ENCODE assay signal across 17 cellular contexts in genomic region chrX:129785160-129785947, GRCh38. TPM values are rescaled to one million over a fixed set of nuclear protein-coding genes. Genes with fewer than 3 reads are reported as not detected.
DNase-seq lines count a peak whose midpoint lies in the region; ATAC-seq, FAIRE-seq and TF ChIP-seq lines count a peak whose summit lies in the region.
"Had no signal": no experiment of that assay in that cellular context is flagged by ENCODE, and none has a peak within 500 bp of the region (broad histone marks: within the 10 kb centered on the region; RNA-seq: fewer than 3 reads in every experiment).

No MANE protein-coding gene starts in this region.

- H3K27me3 Mint-ChIP-seq in activated CD8-positive, alpha-beta T cell treated with anti-CD3 and anti-CD28 coated beads for 36 hours, result no peaks in the 10 kb centered on the region
- peaks cover 7% of the 10 kb centered on the region for H3K27me3 Mint-ChIP-seq in nephron (ENCODE audit: low read depth)
- H3K27me3 Mint-ChIP-seq in HFFc6 (ENCODE audit: insufficient read depth), result peaks cover 7% of the 10 kb centered on the region

- no peaks in the 10 kb centered on the region for H3K9me3 Mint-ChIP-seq in activated CD8-positive, alpha-beta T cell treated with anti-CD3 and anti-CD28 coated beads for 36 hours
- peaks cover 5% of the 10 kb centered on the region for H3K9me3 Mint-ChIP-seq in nephron
- H3K9me3 Mint-ChIP-seq in HFFc6, result no peaks in the 10 kb centered on the region

- no peak for TF ChIP-seq POLR2A in GM12891 (IDR thresholded peaks at IDR 0.05; ENCODE audit: low read depth, low read length)

- peak overlapping the region; percentile 62 for H3K4me3 Mint-ChIP-seq in activated CD8-positive, alpha-beta T cell treated with anti-CD3 and anti-CD28 coated beads for 36 hours
- no peak overlapping the region for H3K4me3 Mint-ChIP-seq in nephron
- no peak overlapping the region for H3K4me3 Mint-ChIP-seq in HFFc6
- H3K4me3 Mint-ChIP-seq: brain had no signal

- intact Hi-C loops in activated CD8-positive, alpha-beta T cell treated with anti-CD3 and anti-CD28 coated beads for 36 hours (cut with micrococcal nuclease), result loop anchor here (10.0 kb wide), 1 partner anchor 119 kb away; the partner anchor contains the start of gene UTP14A

- peaks cover 72% of the 10 kb centered on the region for H3K36me3 Mint-ChIP-seq in activated CD8-positive, alpha-beta T cell treated with anti-CD3 and anti-CD28 coated beads for 36 hours (ENCODE audit: low read depth)
- H3K36me3 Mint-ChIP-seq in nephron (ENCODE audit: low read depth) (no peaks in the 10 kb centered on the region), HFFc6 (ENCODE audit: low read depth) (no peaks in the 10 kb centered on the region)
- H3K36me3 Mint-ChIP-seq: brain had no signal

- H3K4me1 Mint-ChIP-seq in activated CD8-positive, alpha-beta T cell treated with anti-CD3 and anti-CD28 coated beads for 36 hours (ENCODE audit: low read depth), result peaks cover 47% of the 10 kb centered on the region
- peaks cover 10% of the 10 kb centered on the region for H3K4me1 Mint-ChIP-seq in nephron
- no peaks in the 10 kb centered on the region for H3K4me1 Mint-ChIP-seq in HFFc6 (ENCODE audit: low read depth)
- H3K4me1 Mint-ChIP-seq: brain had no signal

- CTCF ChIA-PET in activated CD8-positive, alpha-beta T cell treated with anti-CD3 and anti-CD28 coated beads for 36 hours (lab: Charles Lee), result interaction anchor here (1.8 to 2.4 kb wide), 2 partner anchors 30 to 59 kb away, joined by 4 to 7 read pairs; no protein-coding TSS in a partner anchor

- ATAC-seq in activated CD8-positive, alpha-beta T cell treated with anti-CD3 and anti-CD28 coated beads for 36 hours, result no peak
- no peak for ATAC-seq in GM18867 (IDR thresholded peaks at IDR 0.05; ENCODE audit: unreplicated experiment)
- ATAC-seq: Panc1 had no signal

- DNase-seq in NOMO-1 treated with DMSO at 0.1 percent for 48 hours (lab: John Stamatoyannopoulos, UW; ENCODE audit: unreplicated experiment), result peak; percentile 17
- no peak for DNase-seq in NOMO-1 treated with dmso at 0.1 percent for 144 hours (lab: John Stamatoyannopoulos, UW; ENCODE audit: unreplicated experiment)
- DNase-seq in GM12891 (ENCODE audit: insufficient read length, low spot score), result no peak
- no peak for DNase-seq in activated CD8-positive, alpha-beta T cell treated with anti-CD3 and anti-CD28 coated beads for 36 hours
- no peak for DNase-seq in SW480 (ENCODE audit: low spot score)
- DNase-seq in HFFc6, result no peak
- DNase-seq: 8988T, DMS53, kidney, NCI-H2171 had no signal

- no peak for TF ChIP-seq CTCF in activated CD8-positive, alpha-beta T cell treated with anti-CD3 and anti-CD28 coated beads for 36 hours (IDR thresholded peaks at IDR 0.05)
- TF ChIP-seq CTCF in nephron (IDR thresholded peaks at IDR 0.05; ENCODE audit: unreplicated experiment in 3 of 3) (no peak), HFFc6 (IDR thresholded peaks at IDR 0.05) (no peak)

- FAIRE-seq in GM12891 (lab: Jason Lieb, UNC), result peak; percentile 66
- FAIRE-seq: endometrium, H1 had no signal

- peak overlapping the region; percentile 87 for H3K27ac Mint-ChIP-seq in activated CD8-positive, alpha-beta T cell treated with anti-CD3 and anti-CD28 coated beads for 36 hours
- peak overlapping the region in 2 of 3 experiments; percentile 35 to 61 for H3K27ac Mint-ChIP-seq in nephron
- H3K27ac Mint-ChIP-seq in HFFc6, result no peak overlapping the region
- H3K27ac Mint-ChIP-seq: brain had no signal

- POLR2A ChIA-PET in activated CD8-positive, alpha-beta T cell treated with anti-CD3 and anti-CD28 coated beads for 36 hours (lab: Charles Lee), result interaction anchor here (0.6 to 2.6 kb wide), 2 partner anchors 14 to 1964 kb away, joined by 3 to 6 read pairs; no protein-coding TSS in a partner anchor

TF ChIP-seq in GM12891, 5 proteins besides CTCF, POLR2A, EP300 and RAD21:
- no peak for TF ChIP-seq POU2F2 (IDR thresholded peaks at IDR 0.05; ENCODE audit: low read depth, low read length)
- no peak for TF ChIP-seq POLR2AphosphoS5 (IDR thresholded peaks at IDR 0.05; ENCODE audit: low read depth, low read length)
- TF ChIP-seq PAX5 (IDR thresholded peaks at IDR 0.05; ENCODE audit: insufficient read depth, low read length, severe bottlenecking), result no peak
- no peak for TF ChIP-seq SPI1 (IDR thresholded peaks at IDR 0.05; ENCODE audit: low read depth, low read length)
- TF ChIP-seq TAF1 (IDR thresholded peaks at IDR 0.05; ENCODE audit: low read depth, low read length), result no peak

RNA-seq across cellular contexts. Expression of gene SASH3, which starts 5.6 kb away (rescaled TPM):
- polyA plus RNA-seq in GM12891 (2012; ENCODE audit: low read depth, missing spikeins), result 111 TPM
- 100 to 1,000 TPM; 117 to 123 TPM for total RNA-seq in activated CD8-positive, alpha-beta T cell treated with anti-CD3 and anti-CD28 coated beads for 36 hours
- not detected for total RNA-seq in HFFc6 (2021; fragmentation: NEBNext Ultra II Directional; extraction: Animal tissue kit (Norgen Biotek cat#: 25700))
- total RNA-seq: H1, myocyte had no signal
- polyA plus RNA-seq: H1 had no signal

RNA-seq across cellular contexts. Expression of gene XPNPEP2, which starts 46.6 kb away (rescaled TPM):
- polyA plus RNA-seq in GM12891 (2012; ENCODE audit: low read depth, missing spikeins), result 0.69 TPM
- total RNA-seq in activated CD8-positive, alpha-beta T cell treated with anti-CD3 and anti-CD28 coated beads for 36 hours, result under 1 TPM; 0.16 to 0.38 TPM
- total RNA-seq in HFFc6 (2021; fragmentation: NEBNext Ultra II Directional; extraction: Animal tissue kit (Norgen Biotek cat#: 25700)), result not detected
- total RNA-seq: H1, myocyte had no signal

RNA-seq across cellular contexts. Expression of gene ZDHHC9, which starts 58.3 kb away (rescaled TPM):
- polyA plus RNA-seq in GM12891 (2012; ENCODE audit: low read depth, missing spikeins), result 5.0 TPM
- 10 to 100 TPM; 10.4 to 11.1 TPM for total RNA-seq in activated CD8-positive, alpha-beta T cell treated with anti-CD3 and anti-CD28 coated beads for 36 hours
- total RNA-seq in HFFc6 (2021; fragmentation: NEBNext Ultra II Directional; extraction: Animal tissue kit (Norgen Biotek cat#: 25700)), result 10 to 100 TPM; 30.8 to 47.8 (median 33.6) TPM

Comparison
In these comparisons a context has a peak if more than half of its experiments do, and no peak if none do; other contexts are left out.
1. RNA of gene SASH3, which starts 5.6 kb away (total RNA-seq): 117 to 123 TPM in activated CD8-positive, alpha-beta T cell treated with anti-CD3 and anti-CD28 coated beads for 36 hours; not detected in HFFc6; every median in the first group is over 100 times any median in the second.